ENCODE assay signal across 23 cellular contexts in the genomic region with DNA sequence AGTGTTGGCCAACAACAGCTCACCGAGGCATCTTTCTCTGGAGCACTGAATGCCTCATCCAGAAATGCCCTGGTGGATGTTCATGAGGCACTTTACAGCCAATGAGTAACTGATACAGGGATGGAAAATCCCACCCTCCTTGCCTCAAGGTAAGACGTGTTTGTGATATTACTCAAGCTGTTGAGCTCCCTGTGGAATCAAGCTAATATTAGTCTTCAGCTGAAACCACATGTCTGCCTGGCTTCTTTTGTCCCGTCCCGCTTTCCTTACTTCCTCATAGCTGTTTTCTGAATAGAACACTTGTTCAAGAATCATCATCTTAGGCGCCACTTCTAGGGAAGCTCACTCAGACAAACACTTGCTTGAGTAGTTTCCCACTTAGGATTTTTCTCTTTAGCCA.
DNase-seq lines count a peak whose midpoint lies in the region; ATAC-seq, FAIRE-seq and TF ChIP-seq lines count a peak whose summit lies in the region.
"Had no signal": no experiment of that assay in that cellular context is flagged by ENCODE, and none has a peak within 500 bp of the region (broad histone marks: within the 10 kb centered on the region; RNA-seq: fewer than 3 reads in every experiment).

No MANE protein-coding gene starts in this region.

- ATAC-seq in HG02642 (IDR thresholded peaks at IDR 0.05; ENCODE audit: poor library complexity, unreplicated experiment) = no peak
- ATAC-seq: CD8-positive, alpha-beta T cell; GM23338 had no signal

- FAIRE-seq in bronchial epithelial cell (lab: Jason Lieb, UNC) = peak; percentile 58
- FAIRE-seq: A204.1, D721Med, GM12892, H54 had no signal

- H3K27me3 ChIP-seq in bronchial epithelial cell (ENCODE audit: control insufficient read depth, insufficient read depth, low read length) = no peaks in the 10 kb centered on the region
- H3K27me3 ChIP-seq: BLaER1 had no signal

- DNase-seq in COLO829 (ENCODE audit: low spot score) (peak; percentile 21), bronchial epithelial cell (ENCODE audit: low read depth) (peak; percentile 60), epithelial cell of prostate (ENCODE audit: low read depth, low spot score) (peak; percentile 16), myocyte (ENCODE audit: low read depth) (peak; percentile 15), NCI-H1436 (lab: John Stamatoyannopoulos, UW) (no peak), OCI-M1 (lab: John Stamatoyannopoulos, UW) (no peak), activated gamma-delta T cell treated with Interleukin-2 at 50 U/mL for 16 hours (no peak)
- DNase-seq: CD4-positive, CD25-positive, alpha-beta regulatory T cell; CD8-positive, alpha-beta T cell; DMS 273 treated with DMSO at 0.1 percent for 48 hours; DMS79; EL; HFFc6 had no signal

- no peaks in the 10 kb centered on the region for H3K36me3 ChIP-seq in bronchial epithelial cell (ENCODE audit: control insufficient read depth, insufficient read depth, low read length)
- H3K36me3 ChIP-seq: BLaER1, HAP-1 had no signal

- no peak overlapping the region for H3K4me3 ChIP-seq in bronchial epithelial cell (ENCODE audit: low read depth, low read length)
- H3K4me3 ChIP-seq: BLaER1, GM23338, HAP-1 had no signal

- no peak for TF ChIP-seq CTCF in bronchial epithelial cell (IDR thresholded peaks at IDR 0.05; ENCODE audit: insufficient read depth, low read length, severe bottlenecking)

- H3K27ac ChIP-seq in epithelial cell of prostate = no peak overlapping the region
- H3K27ac ChIP-seq: 22Rv1, BLaER1, C4-2B had no signal

Comparison
In these comparisons a context has a peak if more than half of its experiments do, and no peak if none do; other contexts are left out.
1. DNase-seq: peak in COLO829 (single experiment), bronchial epithelial cell (single experiment), epithelial cell of prostate (single experiment) and myocyte (single experiment); none in NCI-H1436 (single experiment), OCI-M1 (single experiment) and activated gamma-delta T cell treated with Interleukin-2 at 50 U/mL for 16 hours (single experiment).